9 cellular contexts compared by ENCODE assay signal in the genomic region with DNA sequence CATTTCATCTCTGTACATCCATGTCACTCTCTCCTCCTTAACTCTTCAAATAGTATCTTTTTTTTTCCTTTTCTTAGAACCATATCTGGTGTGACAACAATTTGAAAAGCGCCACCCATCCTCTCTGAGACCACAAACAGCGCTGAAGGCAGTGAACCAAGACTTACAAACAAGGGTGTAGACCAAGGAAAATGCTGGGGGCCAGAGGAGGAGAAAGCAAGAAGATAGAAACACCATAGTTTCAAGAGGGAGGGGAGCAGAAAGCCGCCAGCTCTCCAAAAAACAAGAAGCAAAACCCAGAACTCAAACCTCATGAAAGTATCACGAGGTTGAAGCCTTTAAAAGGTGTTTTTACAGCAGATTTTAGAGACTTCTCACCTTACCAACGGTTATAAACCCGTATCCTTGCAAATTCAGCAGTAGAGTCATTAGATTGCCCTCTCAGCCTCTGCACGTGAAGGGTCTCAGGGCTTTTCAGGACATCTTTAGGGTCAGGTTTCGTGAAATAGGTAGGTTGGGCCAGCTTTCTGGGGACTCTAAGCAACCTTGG. TPM values are rescaled to one million over a fixed set of nuclear protein-coding genes. Genes with fewer than 3 reads are reported as not detected.
DNase-seq lines count a peak whose midpoint lies in the region; ATAC-seq and TF ChIP-seq lines count a peak whose summit lies in the region.
"Had no signal": no experiment of that assay in that cellular context is flagged by ENCODE, and none has a peak within 500 bp of the region (broad histone marks: within the 10 kb centered on the region; RNA-seq: fewer than 3 reads in every experiment).

No MANE protein-coding gene starts in this region.

- TF ChIP-seq CTCF in OCI-LY3 (IDR thresholded peaks at IDR 0.05; ENCODE audit: low read depth, low read length) (no peak), spleen (IDR thresholded peaks at IDR 0.05 in 8 of 11, conservative IDR thresholded peaks at IDR 0.05 in 3 of 11) (no peak), A673 (conservative IDR thresholded peaks at IDR 0.05; ENCODE audit: low read depth, low read length) (no peak)

- H3K9me3 ChIP-seq in OCI-LY3 (ENCODE audit: insufficient read depth, low read length) (0 out of 2 replicates have a peak, but pooled peaks cover 3% of the 10 kb centered on the region), spleen (peaks cover 3 to 32% (median 30%) of the 10 kb centered on the region in 8 donors), A673 (ENCODE audit: low read depth, low read length, poor library complexity, severe bottlenecking) (no peaks in the 10 kb centered on the region)

- no peak overlapping the region for H2AFZ ChIP-seq in OCI-LY3 (ENCODE audit: low read depth, low read length)

- CTCF ChIA-PET in activated CD4-positive, alpha-beta T cell treated with anti-CD3 and anti-CD28 coated beads for 36 hours (lab: Charles Lee): interaction anchor here (0.7 to 7.5 kb wide), 6 partner anchors 12 to 66 kb away, joined by 3 to 105 read pairs (median 4); partner anchors contain the start of gene RIPOR2
- CTCF ChIA-PET in A673 (lab: Charles Lee): no interaction called here

- H3K27ac Mint-ChIP-seq in activated CD4-positive, alpha-beta T cell treated with anti-CD3 and anti-CD28 coated beads for 36 hours: peak overlapping the region; percentile 84

- H3K4me3 ChIP-seq in OCI-LY3 (ENCODE audit: low read length) (peak overlapping the region; percentile 27; the same call in 1 of the 2 replicates), spleen (peak overlapping the region in 1 of 8 donors; percentile 32), A673 (ENCODE audit: low read depth, low read length, poor library complexity, severe bottlenecking) (no peak overlapping the region)

- peak; percentile 44 for DNase-seq in activated CD4-positive, alpha-beta T cell treated with anti-CD3 and anti-CD28 coated beads for 36 hours
- DNase-seq in activated CD4-positive, alpha-beta T cell treated with anti-CD3 and anti-CD28 coated beads, Interleukin-2, amount 50 U/mL, for 48 hours: no peak
- DNase-seq in spleen: no peak
- DNase-seq in LoVo (ENCODE audit: low spot score): no peak
- no peak for DNase-seq in A673 (ENCODE audit: low spot score)
- no peak for DNase-seq in stimulated activated CD4-positive, alpha-beta T cell treated with anti-CD3 and anti-CD28 coated beads, Interleukin-2, amount 100 ng/mL, for 48 hours
- DNase-seq: NCI-H1417 treated with DMSO at 0.1 percent for 48 hours had no signal

- peak; percentile 30 for ATAC-seq in activated CD4-positive, alpha-beta T cell treated with anti-CD3 and anti-CD28 coated beads for 36 hours
- peak; percentile 92 for ATAC-seq in HG02763 (IDR thresholded peaks at IDR 0.05; ENCODE audit: unreplicated experiment)

- H3K27me3 ChIP-seq in OCI-LY3 (ENCODE audit: low read depth, low read length) (no peaks in the 10 kb centered on the region), spleen (replicated peaks in 1 of 7) (no peaks in the 10 kb centered on the region), A673 (replicated peaks; ENCODE audit: insufficient read depth, low read depth, low read length, poor library complexity) (peaks cover 2% of the 10 kb centered on the region)

- H3K4me1 ChIP-seq in OCI-LY3 (ENCODE audit: low read length): peaks cover 53% of the 10 kb centered on the region
- peaks cover 25 to 70% (median 53%) of the 10 kb centered on the region in 6 donors for H3K4me1 ChIP-seq in spleen
- H3K4me1 ChIP-seq in A673 (ENCODE audit: insufficient read depth, low read length, poor library complexity, severe bottlenecking): no peaks in the 10 kb centered on the region

- H3K4me1 Mint-ChIP-seq in activated CD4-positive, alpha-beta T cell treated with anti-CD3 and anti-CD28 coated beads for 36 hours: peaks cover 68% of the 10 kb centered on the region

- H3K36me3 ChIP-seq in OCI-LY3 (replicated peaks; ENCODE audit: low read depth, low read length) (peaks cover 79% of the 10 kb centered on the region), spleen (peaks cover 0 to 4% (median 0%) of the 10 kb centered on the region in 6 donors), A673 (ENCODE audit: insufficient read depth, low read length, poor library complexity, severe bottlenecking) (no peaks in the 10 kb centered on the region)

- peak in 1 of 3 donors; percentile 15 for TF ChIP-seq POLR2A in spleen (IDR thresholded peaks at IDR 0.05)

- H3K27ac ChIP-seq in OCI-LY3 (ENCODE audit: low read length) (peak overlapping the region; percentile 89), spleen (peak overlapping the region; percentile 22 to 93 (median 86)), A673 (ENCODE audit: low read depth, low read length, poor library complexity, severe bottlenecking) (no peak overlapping the region)

- peaks cover 28% of the 10 kb centered on the region for H3K36me3 Mint-ChIP-seq in activated CD4-positive, alpha-beta T cell treated with anti-CD3 and anti-CD28 coated beads for 36 hours (ENCODE audit: low read depth)

- peak overlapping the region; percentile 74 for H3K4me2 ChIP-seq in OCI-LY3 (ENCODE audit: low read length)

- BruUV-seq in A673 (replicated peaks; lab: Mats Ljungman, UMichigan): no TSS peak

- H3K79me2 ChIP-seq in OCI-LY3 (ENCODE audit: low read length): peaks cover 91% of the 10 kb centered on the region

- POLR2A ChIA-PET in activated CD4-positive, alpha-beta T cell treated with anti-CD3 and anti-CD28 coated beads for 36 hours (lab: Charles Lee): interaction anchor here (0.8 to 2.0 kb wide), 2 partner anchors 12 to 17 kb away, joined by 3 to 8 read pairs; partner anchors contain the start of gene RIPOR2
- POLR2A ChIA-PET in A673 (lab: Charles Lee; ENCODE audit: low non-redundant PET): no interaction called here

- peaks cover 82% of the 10 kb centered on the region for H4K20me1 ChIP-seq in OCI-LY3 (ENCODE audit: insufficient read depth, low read length)

- 37 to 67% (median 44%) methylated on average over 8 of the region's 8 CpGs for WGBS in spleen, 5 donors

- H3K9ac ChIP-seq in OCI-LY3 (ENCODE audit: low read length): peak overlapping the region; percentile 25; the same call in 1 of the 2 replicates

- intact Hi-C loops in activated CD4-positive, alpha-beta T cell treated with anti-CD3 and anti-CD28 coated beads for 36 hours (cut with DNase I, micrococcal nuclease): loop anchor here in 1 of 2 experiments (1.0 kb wide), 1 partner anchor 13 kb away; no protein-coding TSS in a partner anchor
- intact Hi-C loops in spleen (cut with DNase I; ENCODE audit: low total_unique reads): no loop called here
- intact Hi-C loops in A673 (cut with micrococcal nuclease; ENCODE audit: unreplicated experiment): no loop called here

- no peaks in the 10 kb centered on the region for H3K27me3 Mint-ChIP-seq in activated CD4-positive, alpha-beta T cell treated with anti-CD3 and anti-CD28 coated beads for 36 hours

- peak overlapping the region; percentile 16 for H3K4me3 Mint-ChIP-seq in activated CD4-positive, alpha-beta T cell treated with anti-CD3 and anti-CD28 coated beads for 36 hours

- H3K9me3 Mint-ChIP-seq in activated CD4-positive, alpha-beta T cell treated with anti-CD3 and anti-CD28 coated beads for 36 hours (ENCODE audit: low read depth): peaks cover 22% of the 10 kb centered on the region

RNA-seq across cellular contexts. Expression of gene RIPOR2, which starts 13.3 kb away (rescaled TPM):
- 10 to 100 TPM; 60.0 to 67.0 TPM for total RNA-seq in activated CD4-positive, alpha-beta T cell treated with anti-CD3 and anti-CD28 coated beads for 36 hours
- 100 to 1,000 TPM; 128 to 247 (median 172) TPM for total RNA-seq in spleen
- polyA plus RNA-seq in spleen: 10 to 100 TPM; 40.6 to 43.4 (median 41.2) TPM
- total RNA-seq in A673 (2021): 0.17 and 0.37 TPM in 2 replicates

Comparison
In these comparisons a context has a peak if more than half of its experiments do, and no peak if none do; other contexts are left out.
1. RNA of gene RIPOR2, which starts 13.3 kb away (total RNA-seq): 128 to 247 TPM in spleen and 60.0 to 67.0 TPM in activated CD4-positive, alpha-beta T cell treated with anti-CD3 and anti-CD28 coated beads for 36 hours; 0.17 to 0.37 TPM in A673; every median in the first group is over 10 times any median in the second.